In the genomic region with DNA sequence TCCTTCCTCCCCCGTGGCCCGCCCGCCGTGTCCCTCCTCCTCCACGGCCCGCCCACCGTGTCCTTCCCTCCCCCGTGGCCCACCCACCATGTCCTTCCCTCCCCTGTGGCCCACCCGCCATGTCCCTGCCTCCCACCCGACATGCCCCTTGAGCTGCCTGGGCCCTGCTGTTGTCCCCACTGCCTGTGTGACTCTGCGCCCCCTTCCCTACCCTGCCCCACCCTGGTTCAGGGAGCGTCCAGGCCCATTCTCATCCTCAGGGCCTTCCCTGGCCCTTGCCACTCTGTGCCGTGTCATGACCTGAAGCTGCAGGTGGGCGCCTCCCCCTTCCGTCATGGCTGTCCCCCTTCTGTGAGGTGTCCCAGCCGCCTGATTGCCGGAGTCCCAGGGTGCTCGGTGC, we compare ENCODE assay signal across 19 cellular contexts. TPM values are rescaled to one million over a fixed set of nuclear protein-coding genes. Genes with fewer than 3 reads are reported as not detected.
DNase-seq lines count a peak whose midpoint lies in the region; ATAC-seq and TF ChIP-seq lines count a peak whose summit lies in the region.
"Had no signal": no experiment of that assay in that cellular context is flagged by ENCODE, and none has a peak within 500 bp of the region (broad histone marks: within the 10 kb centered on the region; RNA-seq: fewer than 3 reads in every experiment).

No MANE protein-coding gene starts in this region.

- ATAC-seq in Right ventricle myocardium inferior: no peak
- ATAC-seq: CD8-positive, alpha-beta T cell; GM23338 had no signal

- POLR2A ChIA-PET in HEK293 (lab: Yijun Ruan, JAX): no interaction called here

- H3K4me2 ChIP-seq in osteoblast (ENCODE audit: insufficient read depth, low read length): no peak overlapping the region
- H3K4me2 ChIP-seq: BLaER1, GM23338 had no signal

- H3K4me3 ChIP-seq in right atrium auricular region: no peak overlapping the region
- no peak overlapping the region for H3K4me3 ChIP-seq in HEK293 (ENCODE audit: low read depth, low read length)
- no peak overlapping the region for H3K4me3 ChIP-seq in osteoblast (ENCODE audit: insufficient read depth, low read length)
- H3K4me3 ChIP-seq: BLaER1, GM23338, HAP-1 had no signal

- DNase-seq in Right ventricle myocardium inferior (ENCODE audit: missing footprints) (peak; percentile 42), right atrium auricular region (ENCODE audit: low spot score) (no peak), iPS-NIHi11 (ENCODE audit: low spot score) (peak; percentile 14), osteoblast (ENCODE audit: insufficient read length, low spot score, missing footprints) (peak; percentile 69), NCI-H2081 (lab: John Stamatoyannopoulos, UW) (no peak), SHP77 treated with DMSO at 0.1 percent for 48 hours (lab: John Stamatoyannopoulos, UW) (no peak), NCI-H146 treated with DMSO at 0.1 percent for 48 hours (lab: John Stamatoyannopoulos, UW; ENCODE audit: unreplicated experiment) (no peak)
- DNase-seq: Caco-2; CD4-positive, CD25-positive, alpha-beta regulatory T cell; CD8-positive, alpha-beta T cell; DMS153; DND-41 had no signal

- no peaks in the 10 kb centered on the region for H3K27me3 ChIP-seq in right atrium auricular region
- no peaks in the 10 kb centered on the region for H3K27me3 ChIP-seq in osteoblast (ENCODE audit: insufficient read depth, low read length)
- H3K27me3 ChIP-seq: BLaER1 had no signal

- H3K27ac ChIP-seq in right atrium auricular region (no peak overlapping the region), HEK293 (ENCODE audit: extremely low read depth, low read depth, low read length) (no peak overlapping the region), osteoblast (ENCODE audit: low read depth, low read length) (no peak overlapping the region)
- H3K27ac ChIP-seq: 22Rv1, BLaER1, C4-2B had no signal

- no peaks in the 10 kb centered on the region for H3K79me2 ChIP-seq in osteoblast (ENCODE audit: insufficient read depth, low read length)

- H3K9me3 ChIP-seq in right atrium auricular region (no peaks in the 10 kb centered on the region), HEK293 (ENCODE audit: control insufficient read depth, insufficient read depth, low read depth, low read length) (no peaks in the 10 kb centered on the region), osteoblast (ENCODE audit: low read depth, low read length) (no peaks in the 10 kb centered on the region)
- H3K9me3 ChIP-seq: Caco-2, HAP-1 had no signal

- H3K36me3 ChIP-seq in right atrium auricular region (peaks cover 37% of the 10 kb centered on the region), HEK293 (ENCODE audit: control insufficient read depth in 2 of 2, insufficient read depth in 1 of 2, low read length in 2 of 2) (peaks cover 0 to 59% of the 10 kb centered on the region in 2 experiments; a peak in 2 of 3 replicates), osteoblast (ENCODE audit: insufficient read depth, low read length) (peaks cover 28% of the 10 kb centered on the region)

- intact Hi-C loops in Right ventricle myocardium inferior (cut with DNase I): no loop called here

- no peak overlapping the region for H2AFZ ChIP-seq in osteoblast (ENCODE audit: low read length)
- H2AFZ ChIP-seq: GM23338 had no signal

- TF ChIP-seq CTCF in right atrium auricular region (IDR thresholded peaks at IDR 0.05) (no peak), HEK293 (tag by site-specific recombination; IDR thresholded peaks at IDR 0.05) (no peak), osteoblast (IDR thresholded peaks at IDR 0.05; ENCODE audit: extremely low read depth, low read depth, low read length) (no peak)

- H3K4me1 ChIP-seq in right atrium auricular region (no peaks in the 10 kb centered on the region), HEK293 (ENCODE audit: control insufficient read depth, insufficient read depth, low read length) (no peaks in the 10 kb centered on the region), osteoblast (ENCODE audit: insufficient read depth, low read length) (no peaks in the 10 kb centered on the region)
- H3K4me1 ChIP-seq: Caco-2, HAP-1 had no signal

- peaks cover 10% of the 10 kb centered on the region for H4K20me1 ChIP-seq in osteoblast (ENCODE audit: insufficient read depth, low read length)
- H4K20me1 ChIP-seq: BLaER1 had no signal

- CTCF ChIA-PET in HEK293 (lab: Yijun Ruan, JAX): no interaction called here

TF ChIP-seq in HEK293, 187 proteins besides CTCF, POLR2A, EP300 and RAD21:
- peak; percentile 54; the same call in 1 of the 2 replicates for TF ChIP-seq ZFHX2 (tag by site-specific recombination; conservative IDR thresholded peaks at IDR 0.05)
- TF ChIP-seq SP2 (tag by site-specific recombination; IDR thresholded peaks at IDR 0.05): 0 out of 2 replicates have a peak, but pooled peaks have one; percentile 12
- TF ChIP-seq, protein P1, sequence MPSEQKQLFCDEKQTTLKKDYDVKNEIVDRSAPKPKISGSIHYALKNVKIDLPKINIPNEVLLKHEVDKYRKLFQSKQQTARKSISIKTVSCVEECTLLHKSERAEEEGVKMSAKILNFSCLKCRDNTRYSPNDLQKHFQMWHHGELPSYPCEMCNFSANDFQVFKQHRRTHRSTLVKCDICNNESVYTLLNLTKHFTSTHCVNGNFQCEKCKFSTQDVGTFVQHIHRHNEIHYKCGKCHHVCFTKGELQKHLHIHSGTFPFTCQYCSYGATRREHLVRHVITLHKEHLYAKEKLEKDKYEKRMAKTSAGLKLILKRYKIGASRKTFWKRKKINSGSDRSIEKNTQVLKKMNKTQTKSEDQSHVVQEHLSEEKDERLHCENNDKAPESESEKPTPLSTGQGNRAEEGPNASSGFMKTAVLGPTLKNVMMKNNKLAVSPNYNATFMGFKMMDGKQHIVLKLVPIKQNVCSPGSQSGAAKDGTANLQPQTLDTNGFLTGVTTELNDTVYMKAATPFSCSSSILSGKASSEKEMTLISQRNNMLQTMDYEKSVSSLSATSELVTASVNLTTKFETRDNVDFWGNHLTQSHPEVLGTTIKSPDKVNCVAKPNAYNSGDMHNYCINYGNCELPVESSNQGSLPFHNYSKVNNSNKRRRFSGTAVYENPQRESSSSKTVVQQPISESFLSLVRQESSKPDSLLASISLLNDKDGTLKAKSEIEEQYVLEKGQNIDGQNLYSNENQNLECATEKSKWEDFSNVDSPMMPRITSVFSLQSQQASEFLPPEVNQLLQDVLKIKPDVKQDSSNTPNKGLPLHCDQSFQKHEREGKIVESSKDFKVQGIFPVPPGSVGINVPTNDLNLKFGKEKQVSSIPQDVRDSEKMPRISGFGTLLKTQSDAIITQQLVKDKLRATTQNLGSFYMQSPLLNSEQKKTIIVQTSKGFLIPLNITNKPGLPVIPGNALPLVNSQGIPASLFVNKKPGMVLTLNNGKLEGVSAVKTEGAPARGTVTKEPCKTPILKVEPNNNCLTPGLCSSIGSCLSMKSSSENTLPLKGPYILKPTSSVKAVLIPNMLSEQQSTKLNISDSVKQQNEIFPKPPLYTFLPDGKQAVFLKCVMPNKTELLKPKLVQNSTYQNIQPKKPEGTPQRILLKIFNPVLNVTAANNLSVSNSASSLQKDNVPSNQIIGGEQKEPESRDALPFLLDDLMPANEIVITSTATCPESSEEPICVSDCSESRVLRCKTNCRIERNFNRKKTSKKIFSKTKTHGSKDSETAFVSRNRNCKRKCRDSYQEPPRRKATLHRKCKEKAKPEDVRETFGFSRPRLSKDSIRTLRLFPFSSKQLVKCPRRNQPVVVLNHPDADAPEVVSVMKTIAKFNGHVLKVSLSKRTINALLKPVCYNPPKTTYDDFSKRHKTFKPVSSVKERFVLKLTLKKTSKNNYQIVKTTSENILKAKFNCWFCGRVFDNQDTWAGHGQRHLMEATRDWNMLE (tag by site-specific recombination; conservative IDR thresholded peaks at IDR 0.05; ENCODE audit: low read depth): no peak
- peak; percentile 63 for TF ChIP-seq EGR2 (tag by site-specific recombination; IDR thresholded peaks at IDR 0.05; ENCODE audit: low read depth)
- no peak for TF ChIP-seq ZNF677 (tag by site-specific recombination; IDR thresholded peaks at IDR 0.05)

RNA-seq across cellular contexts. Expression of a gene that starts 20.7 kb away (rescaled TPM):
- total RNA-seq in Right ventricle myocardium inferior: 19.6 TPM
- 10 to 100 TPM in 1 of 2 donors, 1 to 10 TPM in 1; 7.5 to 11.7 TPM for total RNA-seq in right atrium auricular region
- 14.1 and 15.6 TPM in 2 replicates for total RNA-seq in osteoblast

RNA-seq across cellular contexts. Expression of a gene that starts 21.5 kb away (rescaled TPM):
- total RNA-seq in Right ventricle myocardium inferior: not detected
- 1 to 10 TPM in 1 of 2 donors, under 1 TPM in 1; 0.56 to 1.1 TPM for total RNA-seq in right atrium auricular region
- 0.29 and 0.36 TPM in 2 replicates for total RNA-seq in osteoblast
- total RNA-seq: B cell had no signal

RNA-seq across cellular contexts. Expression of a gene that starts 53.3 kb away (rescaled TPM):
- 16.5 TPM for total RNA-seq in Right ventricle myocardium inferior
- total RNA-seq in right atrium auricular region: 10 to 100 TPM; 21.9 to 32.7 TPM
- total RNA-seq in osteoblast: 16.6 and 18.6 TPM in 2 replicates

RNA-seq across cellular contexts. Expression of a gene that starts 53.8 kb away (rescaled TPM):
- 0.30 TPM for total RNA-seq in Right ventricle myocardium inferior
- total RNA-seq in right atrium auricular region: under 1 TPM in 1 of 2 donors, not detected in 1; 0.31 TPM
- total RNA-seq in osteoblast: not detected in 2 replicates
- total RNA-seq: B cell had no signal

Comparison
In these comparisons a context has a peak if more than half of its experiments do, and no peak if none do; other contexts are left out.
1. DNase-seq: peak in Right ventricle myocardium inferior (single experiment), iPS-NIHi11 (single experiment) and osteoblast (single experiment); none in right atrium auricular region (single experiment), NCI-H2081 (0 of 2), SHP77 treated with DMSO at 0.1 percent for 48 hours (single experiment) and NCI-H146 treated with DMSO at 0.1 percent for 48 hours (single experiment).